In the genomic region with DNA sequence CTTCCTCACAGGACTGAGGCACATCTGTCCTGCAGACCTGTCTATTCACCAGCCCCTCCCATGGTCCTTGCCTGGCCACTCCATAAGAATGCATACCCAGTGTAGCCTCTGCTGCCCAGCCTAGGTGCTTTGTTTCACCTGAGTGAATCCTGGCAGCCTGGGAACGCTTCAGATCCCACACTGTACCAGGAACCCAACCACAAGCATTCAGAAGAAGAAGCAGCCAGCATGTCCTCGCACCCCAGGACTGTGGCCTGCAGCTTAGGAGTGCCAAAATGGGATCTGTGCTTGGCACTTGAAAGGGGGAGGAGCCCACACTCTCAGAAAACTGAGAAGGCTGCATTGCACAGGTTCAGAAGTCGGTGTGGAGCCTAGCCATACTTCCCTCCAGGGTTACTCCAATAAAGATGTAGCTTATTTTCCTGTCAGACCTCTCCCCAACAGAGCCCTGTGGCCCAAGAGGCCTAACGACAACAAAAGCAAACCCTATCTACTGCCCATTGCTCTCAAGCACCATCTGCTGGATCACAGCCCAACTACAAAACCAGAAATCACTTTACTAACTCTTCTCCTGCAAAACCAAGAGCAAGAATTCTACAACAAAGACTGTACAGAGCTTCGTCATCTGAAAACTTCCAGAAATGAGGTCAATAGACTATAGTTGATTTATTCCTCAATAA, we compare ENCODE assay signal across 14 cellular contexts.
DNase-seq lines count a peak whose midpoint lies in the region; ATAC-seq and TF ChIP-seq lines count a peak whose summit lies in the region.
"Had no signal": no experiment of that assay in that cellular context is flagged by ENCODE, and none has a peak within 500 bp of the region (broad histone marks: within the 10 kb centered on the region; RNA-seq: fewer than 3 reads in every experiment).

No MANE protein-coding gene starts in this region.

- H3K27ac ChIP-seq in 22Rv1 (no peak overlapping the region), H9 (ENCODE audit: insufficient read length, low read depth, low read length) (no peak overlapping the region), Panc1 (ENCODE audit: low read length) (no peak overlapping the region), right cardiac atrium (ENCODE audit: low read length) (no peak overlapping the region)
- H3K27ac ChIP-seq: left lung, SK-N-MC, tibial artery had no signal

- H2AK5ac ChIP-seq in H9 (ENCODE audit: insufficient read length, low read length), result no peak overlapping the region

- H3K9me3 ChIP-seq in H9 (ENCODE audit: control insufficient read depth, low read depth, low read length), result no peaks in the 10 kb centered on the region
- H3K9me3 ChIP-seq in Panc1 (ENCODE audit: control insufficient read depth, insufficient read depth, low read depth, low read length), result no peaks in the 10 kb centered on the region
- H3K9me3 ChIP-seq in right cardiac atrium (ENCODE audit: control insufficient read depth, low read length), result no peaks in the 10 kb centered on the region
- H3K9me3 ChIP-seq: tibial artery had no signal

- H3K4me3 ChIP-seq in Panc1 (ENCODE audit: low read depth in 2 of 2, low read length in 2 of 2) (no peak overlapping the region), right cardiac atrium (ENCODE audit: low read length) (no peak overlapping the region)
- H3K4me3 ChIP-seq: left lung, SK-N-MC, tibial artery had no signal

- intact Hi-C loops in Panc1 (cut with micrococcal nuclease; ENCODE audit: unreplicated experiment), result no loop called here
- intact Hi-C loops in right cardiac atrium (cut with DNase I), result no loop called here

- H2BK12ac ChIP-seq in H9 (ENCODE audit: insufficient read length, low read depth, low read length), result no peak overlapping the region

- H4K5ac ChIP-seq in H9 (ENCODE audit: insufficient read length, low read depth, low read length), result no peak overlapping the region

- H2BK120ac ChIP-seq in H9 (ENCODE audit: low read depth, low read length, poor library complexity, severe bottlenecking), result no peak overlapping the region

- H3K4me1 ChIP-seq in H9 (ENCODE audit: insufficient read depth, low read length) (no peaks in the 10 kb centered on the region; the same call in 1 of the 2 replicates), Panc1 (ENCODE audit: control insufficient read depth, insufficient read depth, low read length) (no peaks in the 10 kb centered on the region), right cardiac atrium (ENCODE audit: control insufficient read depth, insufficient read depth, low read length) (no peaks in the 10 kb centered on the region)
- H3K4me1 ChIP-seq: left lung, tibial artery had no signal

- ATAC-seq in Panc1 (no peak), GM19035 (IDR thresholded peaks at IDR 0.05; ENCODE audit: unreplicated experiment) (no peak), HG03571 (IDR thresholded peaks at IDR 0.05; ENCODE audit: unreplicated experiment) (no peak), right cardiac atrium (no peak)
- ATAC-seq: left lung had no signal

- H3K9ac ChIP-seq in H9 (ENCODE audit: extremely low read depth, insufficient read length, low read length), result no peak overlapping the region

- H3K4ac ChIP-seq in H9 (ENCODE audit: low read depth, low read length), result no peak overlapping the region

- no peak overlapping the region for H3K56ac ChIP-seq in H9 (ENCODE audit: insufficient read length, low read depth, low read length)

- no peak overlapping the region for H2BK15ac ChIP-seq in H9 (ENCODE audit: low read depth, low read length)

- H3K27me3 Mint-ChIP-seq in H9 (ENCODE audit: low read depth), result no peaks in the 10 kb centered on the region
- H3K27me3 Mint-ChIP-seq: activated naive CD4-positive, alpha-beta T cell treated with anti-CD3 and anti-CD28 coated beads, Interleukin-2, amount 50 U/mL, for 24 hours had no signal

- WGBS in H9 (ENCODE audit: extremely low coverage, insufficient read length, low lambda C conversion rate), result no CpG with 5 or more reads among the region's 5 CpGs
- WGBS in right cardiac atrium, result 60% methylated on average over 5 of the region's 5 CpGs

- H2BK20ac ChIP-seq in H9 (ENCODE audit: low read depth, low read length, poor library complexity, severe bottlenecking), result no peak overlapping the region

- no peak overlapping the region for H4K8ac ChIP-seq in H9 (replicated peaks; ENCODE audit: insufficient read length, low read depth, low read length)

- H3K27me3 ChIP-seq in H9 (ENCODE audit: insufficient read depth, low read length) (no peaks in the 10 kb centered on the region), Panc1 (ENCODE audit: control insufficient read depth, insufficient read depth, low read length) (no peaks in the 10 kb centered on the region), right cardiac atrium (ENCODE audit: control insufficient read depth, insufficient read depth) (no peaks in the 10 kb centered on the region)
- H3K27me3 ChIP-seq: left lung, tibial artery had no signal

- DNase-seq in H9, result peak; percentile 41
- no peak for DNase-seq in Panc1 (ENCODE audit: low read depth, low spot score)
- peak; percentile 15 for DNase-seq in iPS DF 19.7 (ENCODE audit: low read depth, low spot score)
- no peak for DNase-seq in pons (ENCODE audit: low spot score)
- no peak for DNase-seq in right cardiac atrium
- DNase-seq: activated CD8-positive, alpha-beta memory T cell treated with anti-CD3 and anti-CD28 coated beads, Interleukin-2, amount 50 U/mL, for 4 hours; NCI-H1436 treated with DMSO at 0.1 percent for 48 hours; tibial artery had no signal

- H3K9me3 Mint-ChIP-seq in H9, result peaks cover 2 to 5% of the 10 kb centered on the region in 2 experiments; a peak in 2 of 5 replicates

- H3K4me3 Mint-ChIP-seq in H9, result no peak overlapping the region
- H3K4me3 Mint-ChIP-seq: activated naive CD4-positive, alpha-beta T cell treated with anti-CD3 and anti-CD28 coated beads, Interleukin-2, amount 50 U/mL, for 24 hours had no signal

- no peak overlapping the region for H3K18ac ChIP-seq in H9 (ENCODE audit: insufficient read length, low read depth, low read length)

- no peak overlapping the region for H4K91ac ChIP-seq in H9 (ENCODE audit: insufficient read length, low read depth, low read length)

- H3K4me2 ChIP-seq in H9 (ENCODE audit: insufficient read depth, insufficient read length, low read length), result no peak overlapping the region

- POLR2A ChIA-PET in Panc1 (lab: Charles Lee), result no interaction called here

- in situ Hi-C loops in Panc1 (cut with HindIII; ENCODE audit: low pct_unique_long_range_greater_than_20kb, low sequenced_read_pairs), result no loop called here

- no peak overlapping the region for H2BK5ac ChIP-seq in H9 (ENCODE audit: insufficient read length, low read length)

- H3K27ac Mint-ChIP-seq in H9, result no peak overlapping the region
- H3K27ac Mint-ChIP-seq: activated naive CD4-positive, alpha-beta T cell treated with anti-CD3 and anti-CD28 coated beads, Interleukin-2, amount 50 U/mL, for 24 hours had no signal

- no peak overlapping the region for H2AFZ ChIP-seq in H9 (ENCODE audit: low read length)

- peak; percentile 57 for TF ChIP-seq CTCF in 22Rv1 (IDR thresholded peaks at IDR 0.05)
- TF ChIP-seq CTCF in H9 (conservative IDR thresholded peaks at IDR 0.05), result peak; percentile 67
- TF ChIP-seq CTCF in Panc1 (IDR thresholded peaks at IDR 0.05), result peak; percentile 15; the same call in 1 of the 2 replicates

- H3K36me3 Mint-ChIP-seq in H9 (ENCODE audit: insufficient read depth in 1 of 3, low read depth in 3 of 3), result no peaks in the 10 kb centered on the region
- H3K36me3 Mint-ChIP-seq: activated naive CD4-positive, alpha-beta T cell treated with anti-CD3 and anti-CD28 coated beads, Interleukin-2, amount 50 U/mL, for 24 hours had no signal

- CTCF ChIA-PET in Panc1 (lab: Charles Lee), result no interaction called here

- no peaks in the 10 kb centered on the region for H3K79me2 ChIP-seq in H9 (ENCODE audit: insufficient read depth, low read length)

- H3K23me2 ChIP-seq in H9 (ENCODE audit: insufficient read length, low read depth, low read length, poor library complexity, severe bottlenecking), result no peaks in the 10 kb centered on the region

- H3K4me1 Mint-ChIP-seq in H9, result peaks cover 5 to 9% of the 10 kb centered on the region in 2 experiments; a peak in 3 of 4 replicates
- H3K4me1 Mint-ChIP-seq: activated naive CD4-positive, alpha-beta T cell treated with anti-CD3 and anti-CD28 coated beads, Interleukin-2, amount 50 U/mL, for 24 hours had no signal

- no TSS peak for BruUV-seq in Panc1 (replicated peaks; lab: Mats Ljungman, UMichigan)

- H3K79me1 ChIP-seq in H9 (ENCODE audit: insufficient read depth, low read depth, low read length, poor library complexity, severe bottlenecking), result no peaks in the 10 kb centered on the region

- no peak overlapping the region for H3K14ac ChIP-seq in H9 (ENCODE audit: insufficient read depth, low read length)

- no peaks in the 10 kb centered on the region for H3K36me3 ChIP-seq in Panc1 (ENCODE audit: control insufficient read depth, insufficient read depth, low read length)
- H3K36me3 ChIP-seq: left lung, tibial artery had no signal

- no peak overlapping the region for H3T11ph ChIP-seq in H9 (ENCODE audit: low read length)

- H3K23ac ChIP-seq in H9 (ENCODE audit: insufficient read length, low read depth, low read length), result no peak overlapping the region

- H4K20me1 ChIP-seq in H9 (ENCODE audit: control insufficient read depth, insufficient read depth, insufficient read length), result no peaks in the 10 kb centered on the region

Comparison
In these comparisons a context has a peak if more than half of its experiments do, and no peak if none do; other contexts are left out.
1. CTCF ChIP-seq: peak in every context shown above with its lines; median percentile 67 in H9; 57 in 22Rv1; 15 in Panc1.
2. DNase-seq: peak in H9 (single experiment) and iPS DF 19.7 (single experiment); none in Panc1 (single experiment), pons (single experiment) and right cardiac atrium (0 of 3).